Comparison of ENCODE assay signal across 15 cellular contexts in genomic region chr17:73743802-73744201, GRCh38.
DNase-seq lines count a peak whose midpoint lies in the region; TF ChIP-seq lines count a peak whose summit lies in the region.
"Had no signal": no experiment of that assay in that cellular context is flagged by ENCODE, and none has a peak within 500 bp of the region (broad histone marks: within the 10 kb centered on the region; RNA-seq: fewer than 3 reads in every experiment).

No MANE protein-coding gene starts in this region.

- no peak overlapping the region for H3K56ac ChIP-seq in mesendoderm (ENCODE audit: low read length)

- H4K20me1 ChIP-seq in osteoblast (ENCODE audit: insufficient read depth, low read length), result no peaks in the 10 kb centered on the region

- H3K27ac ChIP-seq in Peyer's patch, result no peak overlapping the region
- no peak overlapping the region for H3K27ac ChIP-seq in osteoblast (ENCODE audit: low read depth, low read length)
- H3K27ac ChIP-seq in mesendoderm (ENCODE audit: low read depth, low read length), result no peak overlapping the region

- no peak overlapping the region for H2BK120ac ChIP-seq in mesendoderm (ENCODE audit: low read depth, low read length)

- no peak overlapping the region for H3K9ac ChIP-seq in mesendoderm (ENCODE audit: low read length)

- no peak overlapping the region for H2BK15ac ChIP-seq in mesendoderm (replicated peaks; ENCODE audit: low read depth)

- H3K4me3 ChIP-seq in Peyer's patch, result no peak overlapping the region
- no peak overlapping the region for H3K4me3 ChIP-seq in osteoblast (ENCODE audit: insufficient read depth, low read length)
- H3K4me3 ChIP-seq in mesendoderm (ENCODE audit: low read length), result no peak overlapping the region

- H3K79me1 ChIP-seq in mesendoderm (ENCODE audit: low read length), result no peaks in the 10 kb centered on the region

- no CpG with 5 or more reads among the region's 3 CpGs for WGBS in mesendoderm (ENCODE audit: extremely low coverage, insufficient coverage, low lambda C conversion rate)

- H3K9me3 ChIP-seq in Peyer's patch (no peaks in the 10 kb centered on the region), osteoblast (ENCODE audit: low read depth, low read length) (no peaks in the 10 kb centered on the region)

- TF ChIP-seq CTCF in Peyer's patch (IDR thresholded peaks at IDR 0.05), result no peak
- no peak for TF ChIP-seq CTCF in osteoblast (IDR thresholded peaks at IDR 0.05; ENCODE audit: extremely low read depth, low read depth, low read length)

- H3K4me1 ChIP-seq in Peyer's patch (no peaks in the 10 kb centered on the region), osteoblast (ENCODE audit: insufficient read depth, low read length) (no peaks in the 10 kb centered on the region), mesendoderm (ENCODE audit: control insufficient read depth, low read depth, low read length) (no peaks in the 10 kb centered on the region)

- H3K36me3 ChIP-seq in Peyer's patch, result no peaks in the 10 kb centered on the region
- no peaks in the 10 kb centered on the region for H3K36me3 ChIP-seq in osteoblast (ENCODE audit: insufficient read depth, low read length)
- H3K36me3 ChIP-seq in mesendoderm (ENCODE audit: control insufficient read depth, insufficient read depth, low read length), result no peaks in the 10 kb centered on the region

- no peak overlapping the region for H3K4ac ChIP-seq in mesendoderm (ENCODE audit: low read depth, low read length)

- H4K8ac ChIP-seq in mesendoderm (ENCODE audit: low read depth, low read length), result no peak overlapping the region

- H3K27me3 ChIP-seq in Peyer's patch (no peaks in the 10 kb centered on the region), osteoblast (ENCODE audit: insufficient read depth, low read length) (no peaks in the 10 kb centered on the region), mesendoderm (ENCODE audit: insufficient read depth, low read length, poor library complexity) (no peaks in the 10 kb centered on the region)

- H3K79me2 ChIP-seq in osteoblast (ENCODE audit: insufficient read depth, low read length), result no peaks in the 10 kb centered on the region
- no peaks in the 10 kb centered on the region for H3K79me2 ChIP-seq in mesendoderm (ENCODE audit: control insufficient read depth, insufficient read depth, low read length)

- H3K4me2 ChIP-seq in osteoblast (ENCODE audit: insufficient read depth, low read length) (no peak overlapping the region), mesendoderm (ENCODE audit: low read length) (no peak overlapping the region)

- no peak overlapping the region for H2AFZ ChIP-seq in osteoblast (ENCODE audit: low read length)

- no peak for TF ChIP-seq POLR2A in Peyer's patch (IDR thresholded peaks at IDR 0.05)

- H2AK5ac ChIP-seq in mesendoderm (ENCODE audit: low read length), result no peak overlapping the region

- H3K23ac ChIP-seq in mesendoderm (ENCODE audit: low read length), result no peak overlapping the region

- DNase-seq in DMS 273 treated with DMSO at 0.1 percent for 48 hours (lab: John Stamatoyannopoulos, UW) (peak; percentile 14), NCI-H2171 (lab: John Stamatoyannopoulos, UW) (peak; percentile 78), Peyer's patch (peak in 2 of 3 donors; percentile 49 to 65), osteoblast (ENCODE audit: insufficient read length, low spot score, missing footprints) (peak; percentile 45), mesendoderm (no peak)
- no peak for DNase-seq in stimulated activated CD4-positive, alpha-beta T cell treated with anti-CD3 and anti-CD28 coated beads, Interleukin-15, amount 100 ng/mL, for 24 hours
- DNase-seq in stimulated activated CD4-positive, alpha-beta T cell treated with anti-CD3 and anti-CD28 coated beads, Interleukin-2, amount 100 ng/mL, for 48 hours, result no peak
- DNase-seq: CD4-positive, alpha-beta T cell; DND-41; HFFc6; IMR-90; NCI-H1417 treated with DMSO at 0.1 percent for 48 hours; NCI-H187 treated with DMSO at 0.1 percent for 48 hours; NCI-H526; T-helper 17 cell had no signal

- H2BK5ac ChIP-seq in mesendoderm (ENCODE audit: low read length), result no peak overlapping the region

- no peak overlapping the region for H3K18ac ChIP-seq in mesendoderm (ENCODE audit: low read length)

- H4K5ac ChIP-seq in mesendoderm (ENCODE audit: low read length), result no peak overlapping the region

Comparison
In these comparisons a context has a peak if more than half of its experiments do, and no peak if none do; other contexts are left out.
1. DNase-seq: peak in DMS 273 treated with DMSO at 0.1 percent for 48 hours (single experiment), NCI-H2171 (single experiment), Peyer's patch (2 of 3) and osteoblast (single experiment); none in stimulated activated CD4-positive, alpha-beta T cell treated with anti-CD3 and anti-CD28 coated beads, Interleukin-15, amount 100 ng/mL, for 24 hours (single experiment), stimulated activated CD4-positive, alpha-beta T cell treated with anti-CD3 and anti-CD28 coated beads, Interleukin-2, amount 100 ng/mL, for 48 hours (0 of 2) and mesendoderm (single experiment).